Comparison of ENCODE assay signal across 25 cellular contexts in the genomic region with DNA sequence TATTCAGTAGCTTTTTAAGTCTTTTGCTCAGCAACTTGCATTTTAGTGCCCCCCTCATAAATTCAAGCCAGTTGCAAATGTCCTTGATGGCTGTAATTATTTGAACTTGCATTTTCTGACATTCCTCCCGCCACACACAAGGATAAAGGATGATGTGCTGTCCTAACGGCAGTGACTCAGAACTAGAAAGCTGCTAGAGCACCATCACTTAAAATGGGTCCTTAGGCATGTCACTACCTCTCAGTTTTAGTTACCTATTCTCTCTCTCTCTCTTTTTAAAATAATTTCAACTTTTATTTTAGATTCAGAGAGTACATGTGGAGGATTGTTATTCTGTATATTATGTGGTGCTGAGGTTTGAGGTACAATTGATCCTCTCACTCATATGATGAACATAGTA.
DNase-seq lines count a peak whose midpoint lies in the region; ATAC-seq and TF ChIP-seq lines count a peak whose summit lies in the region.
"Had no signal": no experiment of that assay in that cellular context is flagged by ENCODE, and none has a peak within 500 bp of the region (broad histone marks: within the 10 kb centered on the region; RNA-seq: fewer than 3 reads in every experiment).

No MANE protein-coding gene starts in this region.

- peak overlapping the region; percentile 53 for H3K27ac ChIP-seq in WERI-Rb-1
- H3K27ac ChIP-seq in hepatocyte: no peak overlapping the region
- no peak overlapping the region for H3K27ac ChIP-seq in foreskin keratinocyte
- H3K27ac ChIP-seq: A549, left ventricle myocardium inferior, SJCRH30, testis, uterus had no signal

- peak; percentile 82 for DNase-seq in NCI-H2171 treated with DMSO at 0.1 percent for 48 hours (lab: John Stamatoyannopoulos, UW)
- DNase-seq in NCI-H2171 (lab: John Stamatoyannopoulos, UW): no peak
- peak; percentile 43 for DNase-seq in NCI-H2227 (lab: John Stamatoyannopoulos, UW; ENCODE audit: unreplicated experiment)
- no peak for DNase-seq in WERI-Rb-1
- DNase-seq in mesenteric fat pad (ENCODE audit: low spot score): no peak
- DNase-seq in NCI-H446 (lab: John Stamatoyannopoulos, UW): no peak
- DNase-seq in hepatocyte (ENCODE audit: low spot score): no peak
- DNase-seq in foreskin keratinocyte: no peak
- DNase-seq: activated B cell treated with CpG ODN at 0.5 μM for 24 hours; activated CD4-positive, alpha-beta T cell treated with anti-CD3 and anti-CD28 coated beads, Interleukin-2, amount 50 U/mL, for 1 hour; activated naive CD8-positive, alpha-beta T cell treated with anti-CD3 and anti-CD28 coated beads, Interleukin-2, amount 50 U/mL, for 24 hours; activated T-cell treated with anti-CD3 and anti-CD28 coated beads, Interleukin-2, amount 50 U/mL, for 48 hours; AML-193; CD4-positive, alpha-beta memory T cell; central memory CD4-positive, alpha-beta T cell; dermis blood vessel endothelial cell; H7; islet precursor cell; naive thymus-derived CD4-positive, alpha-beta T cell; stimulated activated naive CD4-positive, alpha-beta T cell treated with Interleukin-2 at 50 U/mL for 16 hours; testis; uterus had no signal

- WGBS in hepatocyte (ENCODE audit: low lambda C conversion rate, missing lambda C conversion rate): 47% methylated on average over 2 of the region's 2 CpGs

- H4K20me1 ChIP-seq in hepatocyte (ENCODE audit: insufficient read depth, poor library complexity, severe bottlenecking): no peaks in the 10 kb centered on the region

- H3K79me2 ChIP-seq in hepatocyte: no peaks in the 10 kb centered on the region

- H3K4me2 ChIP-seq in hepatocyte: no peak overlapping the region
- H3K4me2 ChIP-seq: A549 had no signal

- ATAC-seq in foreskin keratinocyte: no peak
- ATAC-seq: A549; activated naive CD8-positive, alpha-beta T cell treated with anti-CD3 and anti-CD28 coated beads, Interleukin-2, amount 50 U/mL, for 24 hours; naive thymus-derived CD4-positive, alpha-beta T cell had no signal

- peaks cover 6% of the 10 kb centered on the region for H3K4me1 ChIP-seq in hepatocyte (ENCODE audit: insufficient read depth)
- H3K4me1 ChIP-seq in foreskin keratinocyte: no peaks in the 10 kb centered on the region
- H3K4me1 ChIP-seq: A549, left ventricle myocardium inferior, SJCRH30, testis, uterus had no signal

- H3K9me2 ChIP-seq in hepatocyte (replicated peaks; ENCODE audit: insufficient read depth): no peaks in the 10 kb centered on the region

- H3K36me3 ChIP-seq in WERI-Rb-1 (no peaks in the 10 kb centered on the region), hepatocyte (replicated peaks; ENCODE audit: insufficient read depth, low read depth) (no peaks in the 10 kb centered on the region)
- H3K36me3 ChIP-seq: left ventricle myocardium inferior, SJCRH30, uterus had no signal

- H3K9me3 ChIP-seq in WERI-Rb-1 (ENCODE audit: severe bottlenecking): no peaks in the 10 kb centered on the region
- no peaks in the 10 kb centered on the region for H3K9me3 ChIP-seq in hepatocyte (ENCODE audit: low read depth)
- H3K9me3 ChIP-seq: A549, left ventricle myocardium inferior, SJCRH30, testis, uterus had no signal

- no peaks in the 10 kb centered on the region for H3K27me3 ChIP-seq in WERI-Rb-1 (ENCODE audit: insufficient read depth, low read depth, severe bottlenecking)
- no peaks in the 10 kb centered on the region for H3K27me3 ChIP-seq in hepatocyte
- H3K27me3 ChIP-seq in foreskin keratinocyte: no peaks in the 10 kb centered on the region
- H3K27me3 ChIP-seq: SJCRH30, testis, uterus had no signal

- TF ChIP-seq CTCF in WERI-Rb-1 (IDR thresholded peaks at IDR 0.05; ENCODE audit: low read depth, low read length): no peak
- TF ChIP-seq CTCF in hepatocyte (IDR thresholded peaks at IDR 0.05; ENCODE audit: poor library complexity): no peak
- no peak for TF ChIP-seq CTCF in foreskin keratinocyte (conservative IDR thresholded peaks at IDR 0.05)

- no peak overlapping the region for H2AFZ ChIP-seq in hepatocyte

- H3K4me3 ChIP-seq in WERI-Rb-1 (ENCODE audit: low read depth, low read length): no peak overlapping the region
- H3K4me3 ChIP-seq in hepatocyte: no peak overlapping the region
- H3K4me3 ChIP-seq: A549, left ventricle myocardium inferior, SJCRH30, testis, uterus had no signal

Comparison
In these comparisons a context has a peak if more than half of its experiments do, and no peak if none do; other contexts are left out.
1. DNase-seq: peak in NCI-H2171 treated with DMSO at 0.1 percent for 48 hours (single experiment) and NCI-H2227 (single experiment); none in NCI-H2171 (single experiment), WERI-Rb-1 (single experiment), mesenteric fat pad (single experiment), NCI-H446 (0 of 2), hepatocyte (single experiment) and foreskin keratinocyte (0 of 2).